17 cellular contexts compared by ENCODE assay signal in genomic region chr11:15636520-15637065, GRCh38.
"Had no signal": no experiment of that assay in that cellular context is flagged by ENCODE, and none has a peak within 500 bp of the region (broad histone marks: within the 10 kb centered on the region; RNA-seq: fewer than 3 reads in every experiment).

No MANE protein-coding gene starts in this region.

- H3K27me3 ChIP-seq: brain microvascular endothelial cell, gastrocnemius medialis, left lung had no signal

- H3K36me3 ChIP-seq: brain microvascular endothelial cell, gastrocnemius medialis, left lung had no signal

- ATAC-seq: activated CD8-positive, alpha-beta T cell treated with anti-CD3 and anti-CD28 coated beads, Interleukin-2, amount 10 ng/mL, durations not matched to agents 7 days and 5 days; activated naive CD8-positive, alpha-beta T cell treated with anti-CD3 and anti-CD28 coated beads, Interleukin-2, amount 50 U/mL, for 24 hours; gastrocnemius medialis; left lung; WTC11 had no signal

- DNase-seq: activated CD4-positive, alpha-beta T cell treated with anti-CD3 and anti-CD28 coated beads for 4 hours; activated CD8-positive, alpha-beta T cell treated with anti-CD3 and anti-CD28 coated beads, Interleukin-2, amount 10 ng/mL, durations not matched to agents 7 days and 5 days; activated naive CD4-positive, alpha-beta T cell treated with anti-CD3 and anti-CD28 coated beads, Interleukin-2, amount 10 ng/mL, durations not matched to agents 7 days and 5 days; activated naive CD8-positive, alpha-beta T cell treated with anti-CD3 and anti-CD28 coated beads, Interleukin-2, amount 50 U/mL, for 24 hours; activated T-cell treated with anti-CD3 and anti-CD28 coated beads, Interleukin-2, amount 50 U/mL, for 24 hours; aorta; brain microvascular endothelial cell; gastrocnemius medialis; head of caudate nucleus; kidney; left lung; stimulated activated CD4-positive, alpha-beta T cell treated with anti-CD3 and anti-CD28 coated beads, Interleukin-12 subunit alpha, Interleukin-12 subunit beta, amount 100 ng/mL, for 4 hours; stimulated activated CD4-positive, alpha-beta T cell treated with anti-CD3 and anti-CD28 coated beads, Interleukin-1b, Interleukin-23, amount 100 ng/mL, for 48 hours; stimulated activated CD8-positive, alpha-beta memory T cell treated with anti-CD3 and anti-CD28 coated beads, Interleukin-4, amount 100 ng/mL, for 48 hours; stimulated activated naive CD4-positive, alpha-beta T cell had no signal

- H3K27ac ChIP-seq: brain microvascular endothelial cell, coronary artery, gastrocnemius medialis had no signal

- H3K9me3 ChIP-seq: gastrocnemius medialis had no signal

- H3K4me3 ChIP-seq: coronary artery, gastrocnemius medialis, left lung had no signal

- H3K4me1 ChIP-seq: gastrocnemius medialis had no signal
